Comparison of ENCODE assay signal across 8 cellular contexts in the genomic region with DNA sequence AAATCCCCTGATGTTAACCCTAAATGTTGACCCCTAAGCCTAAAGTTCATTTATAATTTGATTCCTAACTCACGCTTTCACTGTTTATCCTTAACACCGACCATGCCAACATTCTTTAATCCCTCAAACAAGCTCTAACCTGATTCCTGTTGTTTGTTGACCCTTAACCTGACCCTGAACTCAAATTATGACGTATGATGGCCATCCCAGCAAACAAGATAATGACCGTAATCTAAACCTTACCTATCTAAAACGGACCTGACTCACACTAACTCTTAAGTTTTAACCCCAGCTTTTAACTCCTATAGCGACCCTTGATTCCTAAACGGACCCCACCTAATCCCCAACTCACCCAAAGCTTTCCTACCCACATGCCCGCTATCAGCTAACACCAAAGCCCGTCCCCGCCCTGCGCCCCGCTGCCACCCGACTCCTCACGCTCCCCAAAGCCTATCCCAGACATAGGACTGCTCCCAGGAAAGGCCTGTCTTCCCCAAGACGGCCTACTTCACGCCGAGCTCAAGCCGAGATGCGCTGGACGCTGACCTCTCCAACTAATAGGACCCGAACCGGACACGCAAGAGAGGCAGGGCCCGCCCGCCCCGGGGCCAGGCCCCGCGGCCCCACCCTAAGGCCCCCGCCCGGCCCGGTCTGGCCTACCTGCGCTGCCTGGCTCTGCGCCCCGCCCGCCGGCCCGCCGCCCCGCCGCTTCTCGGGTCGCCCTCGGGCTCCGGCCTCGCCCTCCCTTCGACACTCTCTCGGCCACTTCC. TPM values are rescaled to one million over a fixed set of nuclear protein-coding genes. Genes with fewer than 3 reads are reported as not detected.
A peak's percentile ranks its signal among the peaks of the same experiment; 100 is the strongest.
DNase-seq lines count a peak whose midpoint lies in the region; ATAC-seq and TF ChIP-seq lines count a peak whose summit lies in the region.

No MANE protein-coding gene starts in this region.

- H3K27me3 ChIP-seq in RWPE2 (ENCODE audit: insufficient read depth, poor library complexity, severe bottlenecking) (no peaks in the 10 kb centered on the region), psoas muscle (ENCODE audit: insufficient read depth in 3 of 3, low read length in 2 of 3) (no peaks in the 10 kb centered on the region)

- POLR2A ChIA-PET in activated CD4-positive, alpha-beta memory T cell treated with anti-CD3 and anti-CD28 coated beads, Interleukin-2, amount 10 ng/mL, durations not matched to agents 7 days and 5 days (lab: Charles Lee), result interaction anchor here (0.6 to 7.6 kb wide), 25 partner anchors 10 to 628 kb away, joined by 3 to 147 read pairs (median 6); partner anchors contain the start of genes ARHGEF39, CCDC107, GBA2 and GNE
- POLR2A ChIA-PET in activated CD4-positive, alpha-beta memory T cell treated with anti-CD3 and anti-CD28 coated beads for 36 hours (lab: Charles Lee), result interaction anchor here (0.8 to 3.7 kb wide), 15 partner anchors 17 to 128 kb away, joined by 3 to 20 read pairs (median 6); partner anchors contain the start of genes ARHGEF39, CCDC107, GBA2 and HINT2

- no peak for DNase-seq in activated CD4-positive, alpha-beta memory T cell treated with anti-CD3 and anti-CD28 coated beads, Interleukin-2, amount 10 ng/mL, durations not matched to agents 7 days and 5 days
- no peak for DNase-seq in activated CD4-positive, alpha-beta memory T cell treated with anti-CD3 and anti-CD28 coated beads for 36 hours
- DNase-seq in RWPE2 (ENCODE audit: low spot score) (no peak), psoas muscle (no peak), islet precursor cell (no peak), hepatic stellate cell (ENCODE audit: low spot score) (no peak)

- intact Hi-C loops in activated CD4-positive, alpha-beta memory T cell treated with anti-CD3 and anti-CD28 coated beads for 36 hours (cut with micrococcal nuclease), result loop anchor here (1.0 to 10.0 kb wide), 11 partner anchors 17 to 743 kb away; partner anchors contain the start of genes CLTA, DNAJB5, FAM221B and FANCG
- intact Hi-C loops in psoas muscle (cut with DNase I), result loop anchor here (2.0 kb wide), 1 partner anchor 73 kb away; the partner anchor contains the start of genes CCDC107 (in 2 of the 2) and RMRP (in 2 of the 2)

- peak overlapping the region; percentile 63 for H3K4me3 ChIP-seq in RWPE2 (ENCODE audit: severe bottlenecking)
- peak overlapping the region; percentile 82 for H3K4me3 ChIP-seq in psoas muscle

- WGBS in psoas muscle, 3 donors, result 0 to 1% (median 1%) methylated on average over 44 to 47 of the region's 47 CpGs

- peaks cover 23% of the 10 kb centered on the region for H3K4me1 Mint-ChIP-seq in activated CD4-positive, alpha-beta memory T cell treated with anti-CD3 and anti-CD28 coated beads, Interleukin-2, amount 10 ng/mL, durations not matched to agents 7 days and 5 days
- H3K4me1 Mint-ChIP-seq in activated CD4-positive, alpha-beta memory T cell treated with anti-CD3 and anti-CD28 coated beads for 36 hours (ENCODE audit: low read depth), result peaks cover 22% of the 10 kb centered on the region

- H3K27me3 Mint-ChIP-seq in activated CD4-positive, alpha-beta memory T cell treated with anti-CD3 and anti-CD28 coated beads, Interleukin-2, amount 10 ng/mL, durations not matched to agents 7 days and 5 days, result no peaks in the 10 kb centered on the region
- no peaks in the 10 kb centered on the region for H3K27me3 Mint-ChIP-seq in activated CD4-positive, alpha-beta memory T cell treated with anti-CD3 and anti-CD28 coated beads for 36 hours

- ATAC-seq in RWPE2 (ENCODE audit: low read depth) (no peak), esophagus mucosa (peak; percentile 0), psoas muscle (no peak), HG03135 (IDR thresholded peaks at IDR 0.05; ENCODE audit: unreplicated experiment) (no peak)

- TF ChIP-seq CTCF in RWPE2 (IDR thresholded peaks at IDR 0.05; ENCODE audit: poor library complexity, severe bottlenecking) (no peak), psoas muscle (IDR thresholded peaks at IDR 0.05) (no peak)

- H3K36me3 ChIP-seq in RWPE2 (ENCODE audit: low read depth) (peaks cover 52% of the 10 kb centered on the region), psoas muscle (ENCODE audit: insufficient read depth in 1 of 2, low read depth in 1 of 2) (peaks cover 0 to 35% of the 10 kb centered on the region in 2 donors)

- no peak overlapping the region for H3K4me3 Mint-ChIP-seq in activated CD4-positive, alpha-beta memory T cell treated with anti-CD3 and anti-CD28 coated beads, Interleukin-2, amount 10 ng/mL, durations not matched to agents 7 days and 5 days
- no peak overlapping the region for H3K4me3 Mint-ChIP-seq in activated CD4-positive, alpha-beta memory T cell treated with anti-CD3 and anti-CD28 coated beads for 36 hours

- H3K36me3 Mint-ChIP-seq in activated CD4-positive, alpha-beta memory T cell treated with anti-CD3 and anti-CD28 coated beads, Interleukin-2, amount 10 ng/mL, durations not matched to agents 7 days and 5 days (ENCODE audit: low read depth), result peaks cover 41% of the 10 kb centered on the region
- H3K36me3 Mint-ChIP-seq in activated CD4-positive, alpha-beta memory T cell treated with anti-CD3 and anti-CD28 coated beads for 36 hours, result peaks cover 15% of the 10 kb centered on the region

- H3K4me1 ChIP-seq in RWPE2 (ENCODE audit: insufficient read depth, poor library complexity, severe bottlenecking), result peaks cover 40% of the 10 kb centered on the region
- peaks cover 54% of the 10 kb centered on the region for H3K4me1 ChIP-seq in psoas muscle

- H3K27ac ChIP-seq in RWPE2 (ENCODE audit: poor library complexity, severe bottlenecking) (peak overlapping the region; percentile 87), psoas muscle (peak overlapping the region; percentile 98)

- no peaks in the 10 kb centered on the region for H3K9me3 Mint-ChIP-seq in activated CD4-positive, alpha-beta memory T cell treated with anti-CD3 and anti-CD28 coated beads, Interleukin-2, amount 10 ng/mL, durations not matched to agents 7 days and 5 days
- no peaks in the 10 kb centered on the region for H3K9me3 Mint-ChIP-seq in activated CD4-positive, alpha-beta memory T cell treated with anti-CD3 and anti-CD28 coated beads for 36 hours

- no peaks in the 10 kb centered on the region for H3K9me3 ChIP-seq in RWPE2 (ENCODE audit: severe bottlenecking)
- no peaks in the 10 kb centered on the region for H3K9me3 ChIP-seq in psoas muscle

- H3K27ac Mint-ChIP-seq in activated CD4-positive, alpha-beta memory T cell treated with anti-CD3 and anti-CD28 coated beads, Interleukin-2, amount 10 ng/mL, durations not matched to agents 7 days and 5 days, result peak overlapping the region; percentile 89
- H3K27ac Mint-ChIP-seq in activated CD4-positive, alpha-beta memory T cell treated with anti-CD3 and anti-CD28 coated beads for 36 hours, result no peak overlapping the region

- CTCF ChIA-PET in activated CD4-positive, alpha-beta memory T cell treated with anti-CD3 and anti-CD28 coated beads, Interleukin-2, amount 10 ng/mL, durations not matched to agents 7 days and 5 days (lab: Charles Lee), result interaction anchor here (0.6 to 8.0 kb wide), 18 partner anchors 11 to 635 kb away, joined by 3 to 95 read pairs (median 5); partner anchors contain the start of genes ARHGEF39, CCDC107, GBA2 and RGP1
- CTCF ChIA-PET in activated CD4-positive, alpha-beta memory T cell treated with anti-CD3 and anti-CD28 coated beads for 36 hours (lab: Charles Lee), result interaction anchor here (0.6 to 9.6 kb wide), 14 partner anchors 15 to 1771 kb away, joined by 3 to 101 read pairs (median 8); partner anchors contain the start of genes ARHGEF39, CCDC107, GBA2 and RGP1

RNA-seq across cellular contexts. Expression of gene TLN1, which starts 0.4 kb away (rescaled TPM):
- total RNA-seq in activated CD4-positive, alpha-beta memory T cell treated with anti-CD3 and anti-CD28 coated beads, Interleukin-2, amount 10 ng/mL, durations not matched to agents 7 days and 5 days, result 100 to 1,000 TPM; 341 to 354 TPM
- 100 to 1,000 TPM; 285 to 287 TPM for total RNA-seq in activated CD4-positive, alpha-beta memory T cell treated with anti-CD3 and anti-CD28 coated beads for 36 hours
- total RNA-seq in esophagus mucosa (84.6 TPM), psoas muscle (100 to 1,000 TPM; 146 to 212 (median 152) TPM)
- polyA plus RNA-seq in psoas muscle, result 100 to 1,000 TPM in 1 of 3 donors, 10 to 100 TPM in 2; 88.2 to 320 (median 96.5) TPM

RNA-seq across cellular contexts. Expression of gene CREB3, which starts 0.9 kb away (rescaled TPM):
- 10 to 100 TPM; 23.2 to 24.1 TPM for total RNA-seq in activated CD4-positive, alpha-beta memory T cell treated with anti-CD3 and anti-CD28 coated beads, Interleukin-2, amount 10 ng/mL, durations not matched to agents 7 days and 5 days
- total RNA-seq in activated CD4-positive, alpha-beta memory T cell treated with anti-CD3 and anti-CD28 coated beads for 36 hours, result 10 to 100 TPM; 27.7 to 29.9 TPM
- total RNA-seq in esophagus mucosa (15.1 TPM), psoas muscle (10 to 100 TPM; 16.1 to 22.4 (median 20.5) TPM)
- polyA plus RNA-seq in psoas muscle, result 10 to 100 TPM; 20.9 to 55.1 (median 27.8) TPM

RNA-seq across cellular contexts. Expression of gene GBA2, which starts 17.4 kb away (rescaled TPM):
- 10 to 100 TPM; 45.8 to 49.1 TPM for total RNA-seq in activated CD4-positive, alpha-beta memory T cell treated with anti-CD3 and anti-CD28 coated beads, Interleukin-2, amount 10 ng/mL, durations not matched to agents 7 days and 5 days
- total RNA-seq in activated CD4-positive, alpha-beta memory T cell treated with anti-CD3 and anti-CD28 coated beads for 36 hours, result 10 to 100 TPM; 30.4 to 30.7 TPM
- total RNA-seq in esophagus mucosa, result 20.9 TPM
- total RNA-seq in psoas muscle, result 10 to 100 TPM; 36.1 to 83.6 (median 50.1) TPM
- polyA plus RNA-seq in psoas muscle, result 100 to 1,000 TPM in 1 of 3 donors, 10 to 100 TPM in 2; 47.0 to 107 (median 47.4) TPM

RNA-seq across cellular contexts. Expression of gene RGP1, which starts 17.5 kb away (rescaled TPM):
- total RNA-seq in activated CD4-positive, alpha-beta memory T cell treated with anti-CD3 and anti-CD28 coated beads, Interleukin-2, amount 10 ng/mL, durations not matched to agents 7 days and 5 days, result 10 to 100 TPM; 29.1 to 29.5 TPM
- total RNA-seq in activated CD4-positive, alpha-beta memory T cell treated with anti-CD3 and anti-CD28 coated beads for 36 hours, result 10 to 100 TPM; 17.4 to 18.0 TPM
- total RNA-seq in esophagus mucosa, result 17.4 TPM
- 10 to 100 TPM; 32.3 to 51.0 (median 37.4) TPM for total RNA-seq in psoas muscle
- polyA plus RNA-seq in psoas muscle, result 10 to 100 TPM; 10.7 to 34.6 (median 24.0) TPM

RNA-seq across cellular contexts. Expression of gene MSMP, which starts 22.5 kb away (rescaled TPM):
- under 1 TPM in 1 of 2 experiments, not detected in 1; 0.48 TPM for total RNA-seq in activated CD4-positive, alpha-beta memory T cell treated with anti-CD3 and anti-CD28 coated beads, Interleukin-2, amount 10 ng/mL, durations not matched to agents 7 days and 5 days
- total RNA-seq in activated CD4-positive, alpha-beta memory T cell treated with anti-CD3 and anti-CD28 coated beads for 36 hours, result not detected
- not detected for total RNA-seq in esophagus mucosa
- total RNA-seq in psoas muscle, result not detected
- polyA plus RNA-seq in psoas muscle, result 1 to 10 TPM in 1 of 3 donors, under 1 TPM in 1, not detected in 1; 0.16 to 1.2 TPM
